1 cellular context compared by ENCODE assay signal in the genomic region with DNA sequence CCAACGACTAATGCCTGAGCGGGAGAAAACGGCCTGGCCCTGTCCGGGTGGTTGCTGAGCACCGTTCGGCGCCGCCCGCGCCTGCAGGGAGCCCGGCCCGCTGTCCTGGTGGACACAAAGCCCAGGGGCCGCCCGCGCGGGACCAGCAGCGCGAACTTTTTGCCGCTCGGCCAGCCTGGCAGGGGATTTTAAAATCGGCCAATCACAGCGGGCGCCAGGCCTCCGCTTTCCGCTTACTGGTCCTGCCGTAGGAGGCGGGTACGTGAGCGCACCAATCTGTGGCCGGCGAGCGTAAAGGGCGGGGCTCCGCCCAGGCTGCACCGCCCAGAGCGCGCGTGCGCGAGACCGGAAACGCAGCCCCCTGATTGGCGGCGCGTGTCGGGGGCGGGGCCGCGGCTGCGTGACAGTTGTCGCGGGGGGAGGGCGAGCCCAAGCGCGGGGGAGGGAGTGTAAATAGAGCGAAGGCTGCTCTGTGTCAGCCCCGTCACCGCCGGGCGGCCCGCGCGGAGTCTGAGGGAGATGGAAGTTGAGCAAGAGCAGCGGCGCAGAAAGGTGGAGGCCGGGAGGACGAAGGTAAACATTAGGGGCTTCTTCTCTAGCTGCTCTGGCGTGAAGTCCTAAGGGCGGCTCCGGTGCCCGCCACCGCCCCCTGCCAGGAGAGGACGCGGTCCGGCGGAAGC.
TF ChIP-seq lines count a peak whose summit lies in the region.

A gene (minus strand): TSS at position 161 of the 680 bp plus-strand sequence. CDS start 1,132 bp downstream, outside the sequence.
A gene with protein sequence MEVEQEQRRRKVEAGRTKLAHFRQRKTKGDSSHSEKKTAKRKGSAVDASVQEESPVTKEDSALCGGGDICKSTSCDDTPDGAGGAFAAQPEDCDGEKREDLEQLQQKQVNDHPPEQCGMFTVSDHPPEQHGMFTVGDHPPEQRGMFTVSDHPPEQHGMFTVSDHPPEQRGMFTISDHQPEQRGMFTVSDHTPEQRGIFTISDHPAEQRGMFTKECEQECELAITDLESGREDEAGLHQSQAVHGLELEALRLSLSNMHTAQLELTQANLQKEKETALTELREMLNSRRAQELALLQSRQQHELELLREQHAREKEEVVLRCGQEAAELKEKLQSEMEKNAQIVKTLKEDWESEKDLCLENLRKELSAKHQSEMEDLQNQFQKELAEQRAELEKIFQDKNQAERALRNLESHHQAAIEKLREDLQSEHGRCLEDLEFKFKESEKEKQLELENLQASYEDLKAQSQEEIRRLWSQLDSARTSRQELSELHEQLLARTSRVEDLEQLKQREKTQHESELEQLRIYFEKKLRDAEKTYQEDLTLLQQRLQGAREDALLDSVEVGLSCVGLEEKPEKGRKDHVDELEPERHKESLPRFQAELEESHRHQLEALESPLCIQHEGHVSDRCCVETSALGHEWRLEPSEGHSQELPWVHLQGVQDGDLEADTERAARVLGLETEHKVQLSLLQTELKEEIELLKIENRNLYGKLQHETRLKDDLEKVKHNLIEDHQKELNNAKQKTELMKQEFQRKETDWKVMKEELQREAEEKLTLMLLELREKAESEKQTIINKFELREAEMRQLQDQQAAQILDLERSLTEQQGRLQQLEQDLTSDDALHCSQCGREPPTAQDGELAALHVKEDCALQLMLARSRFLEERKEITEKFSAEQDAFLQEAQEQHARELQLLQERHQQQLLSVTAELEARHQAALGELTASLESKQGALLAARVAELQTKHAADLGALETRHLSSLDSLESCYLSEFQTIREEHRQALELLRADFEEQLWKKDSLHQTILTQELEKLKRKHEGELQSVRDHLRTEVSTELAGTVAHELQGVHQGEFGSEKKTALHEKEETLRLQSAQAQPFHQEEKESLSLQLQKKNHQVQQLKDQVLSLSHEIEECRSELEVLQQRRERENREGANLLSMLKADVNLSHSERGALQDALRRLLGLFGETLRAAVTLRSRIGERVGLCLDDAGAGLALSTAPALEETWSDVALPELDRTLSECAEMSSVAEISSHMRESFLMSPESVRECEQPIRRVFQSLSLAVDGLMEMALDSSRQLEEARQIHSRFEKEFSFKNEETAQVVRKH (N-terminal part only) (plus strand): TSS at position 447 of the 680 bp plus-strand sequence. CDS start 73 bp downstream, at position 520.

TF ChIP-seq in GM12878, 131 proteins besides CTCF, POLR2A, EP300 and RAD21 (continued from another document and continues in another):
- TF ChIP-seq, protein P1, sequence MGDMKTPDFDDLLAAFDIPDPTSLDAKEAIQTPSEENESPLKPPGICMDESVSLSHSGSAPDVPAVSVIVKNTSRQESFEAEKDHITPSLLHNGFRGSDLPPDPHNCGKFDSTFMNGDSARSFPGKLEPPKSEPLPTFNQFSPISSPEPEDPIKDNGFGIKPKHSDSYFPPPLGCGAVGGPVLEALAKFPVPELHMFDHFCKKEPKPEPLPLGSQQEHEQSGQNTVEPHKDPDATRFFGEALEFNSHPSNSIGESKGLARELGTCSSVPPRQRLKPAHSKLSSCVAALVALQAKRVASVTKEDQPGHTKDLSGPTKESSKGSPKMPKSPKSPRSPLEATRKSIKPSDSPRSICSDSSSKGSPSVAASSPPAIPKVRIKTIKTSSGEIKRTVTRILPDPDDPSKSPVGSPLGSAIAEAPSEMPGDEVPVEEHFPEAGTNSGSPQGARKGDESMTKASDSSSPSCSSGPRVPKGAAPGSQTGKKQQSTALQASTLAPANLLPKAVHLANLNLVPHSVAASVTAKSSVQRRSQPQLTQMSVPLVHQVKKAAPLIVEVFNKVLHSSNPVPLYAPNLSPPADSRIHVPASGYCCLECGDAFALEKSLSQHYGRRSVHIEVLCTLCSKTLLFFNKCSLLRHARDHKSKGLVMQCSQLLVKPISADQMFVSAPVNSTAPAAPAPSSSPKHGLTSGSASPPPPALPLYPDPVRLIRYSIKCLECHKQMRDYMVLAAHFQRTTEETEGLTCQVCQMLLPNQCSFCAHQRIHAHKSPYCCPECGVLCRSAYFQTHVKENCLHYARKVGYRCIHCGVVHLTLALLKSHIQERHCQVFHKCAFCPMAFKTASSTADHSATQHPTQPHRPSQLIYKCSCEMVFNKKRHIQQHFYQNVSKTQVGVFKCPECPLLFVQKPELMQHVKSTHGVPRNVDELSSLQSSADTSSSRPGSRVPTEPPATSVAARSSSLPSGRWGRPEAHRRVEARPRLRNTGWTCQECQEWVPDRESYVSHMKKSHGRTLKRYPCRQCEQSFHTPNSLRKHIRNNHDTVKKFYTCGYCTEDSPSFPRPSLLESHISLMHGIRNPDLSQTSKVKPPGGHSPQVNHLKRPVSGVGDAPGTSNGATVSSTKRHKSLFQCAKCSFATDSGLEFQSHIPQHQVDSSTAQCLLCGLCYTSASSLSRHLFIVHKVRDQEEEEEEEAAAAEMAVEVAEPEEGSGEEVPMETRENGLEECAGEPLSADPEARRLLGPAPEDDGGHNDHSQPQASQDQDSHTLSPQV (IDR thresholded peaks at IDR 0.05) = no peak
- TF ChIP-seq, protein P2, sequence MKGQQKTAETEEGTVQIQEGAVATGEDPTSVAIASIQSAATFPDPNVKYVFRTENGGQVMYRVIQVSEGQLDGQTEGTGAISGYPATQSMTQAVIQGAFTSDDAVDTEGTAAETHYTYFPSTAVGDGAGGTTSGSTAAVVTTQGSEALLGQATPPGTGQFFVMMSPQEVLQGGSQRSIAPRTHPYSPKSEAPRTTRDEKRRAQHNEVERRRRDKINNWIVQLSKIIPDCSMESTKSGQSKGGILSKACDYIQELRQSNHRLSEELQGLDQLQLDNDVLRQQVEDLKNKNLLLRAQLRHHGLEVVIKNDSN (IDR thresholded peaks at IDR 0.05; ENCODE audit: borderline replicate concordance, extremely low read length, insufficient read depth, low read depth, low read length) = no peak
- TF ChIP-seq ZBED1 (IDR thresholded peaks at IDR 0.05; ENCODE audit: borderline replicate concordance) = no peak
- TF ChIP-seq SP1 (IDR thresholded peaks at IDR 0.05; ENCODE audit: low read depth, low read length) = peak; percentile 94
- no peak for TF ChIP-seq STAT1 (conservative IDR thresholded peaks at IDR 0.05)
- TF ChIP-seq JUND (IDR thresholded peaks at IDR 0.05; ENCODE audit: low read depth, low read length) = no peak
- peak; percentile 93 for TF ChIP-seq LARP7 (IDR thresholded peaks at IDR 0.05)
- TF ChIP-seq, protein P3, sequence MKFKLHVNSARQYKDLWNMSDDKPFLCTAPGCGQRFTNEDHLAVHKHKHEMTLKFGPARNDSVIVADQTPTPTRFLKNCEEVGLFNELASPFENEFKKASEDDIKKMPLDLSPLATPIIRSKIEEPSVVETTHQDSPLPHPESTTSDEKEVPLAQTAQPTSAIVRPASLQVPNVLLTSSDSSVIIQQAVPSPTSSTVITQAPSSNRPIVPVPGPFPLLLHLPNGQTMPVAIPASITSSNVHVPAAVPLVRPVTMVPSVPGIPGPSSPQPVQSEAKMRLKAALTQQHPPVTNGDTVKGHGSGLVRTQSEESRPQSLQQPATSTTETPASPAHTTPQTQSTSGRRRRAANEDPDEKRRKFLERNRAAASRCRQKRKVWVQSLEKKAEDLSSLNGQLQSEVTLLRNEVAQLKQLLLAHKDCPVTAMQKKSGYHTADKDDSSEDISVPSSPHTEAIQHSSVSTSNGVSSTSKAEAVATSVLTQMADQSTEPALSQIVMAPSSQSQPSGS (IDR thresholded peaks at IDR 0.05; ENCODE audit: low read length) = no peak
- no peak for TF ChIP-seq JUNB (IDR thresholded peaks at IDR 0.05)
- no peak for TF ChIP-seq MEF2B (IDR thresholded peaks at IDR 0.05; ENCODE audit: partially characterized antibody, poor library complexity, severe bottlenecking)
- no peak for TF ChIP-seq WRNIP1 (IDR thresholded peaks at IDR 0.05; ENCODE audit: borderline replicate concordance, low read depth, low read length)
- TF ChIP-seq SIX5 (IDR thresholded peaks at IDR 0.05; ENCODE audit: low read depth, low read length, severe bottlenecking) = no peak
- no peak for TF ChIP-seq MTA2 (IDR thresholded peaks at IDR 0.05; ENCODE audit: low read depth)
- no peak for TF ChIP-seq NR2C1 (IDR thresholded peaks at IDR 0.05)
- no peak for TF ChIP-seq HDAC6 (IDR thresholded peaks at IDR 0.05; ENCODE audit: unreplicated experiment)
- TF ChIP-seq, protein P4, sequence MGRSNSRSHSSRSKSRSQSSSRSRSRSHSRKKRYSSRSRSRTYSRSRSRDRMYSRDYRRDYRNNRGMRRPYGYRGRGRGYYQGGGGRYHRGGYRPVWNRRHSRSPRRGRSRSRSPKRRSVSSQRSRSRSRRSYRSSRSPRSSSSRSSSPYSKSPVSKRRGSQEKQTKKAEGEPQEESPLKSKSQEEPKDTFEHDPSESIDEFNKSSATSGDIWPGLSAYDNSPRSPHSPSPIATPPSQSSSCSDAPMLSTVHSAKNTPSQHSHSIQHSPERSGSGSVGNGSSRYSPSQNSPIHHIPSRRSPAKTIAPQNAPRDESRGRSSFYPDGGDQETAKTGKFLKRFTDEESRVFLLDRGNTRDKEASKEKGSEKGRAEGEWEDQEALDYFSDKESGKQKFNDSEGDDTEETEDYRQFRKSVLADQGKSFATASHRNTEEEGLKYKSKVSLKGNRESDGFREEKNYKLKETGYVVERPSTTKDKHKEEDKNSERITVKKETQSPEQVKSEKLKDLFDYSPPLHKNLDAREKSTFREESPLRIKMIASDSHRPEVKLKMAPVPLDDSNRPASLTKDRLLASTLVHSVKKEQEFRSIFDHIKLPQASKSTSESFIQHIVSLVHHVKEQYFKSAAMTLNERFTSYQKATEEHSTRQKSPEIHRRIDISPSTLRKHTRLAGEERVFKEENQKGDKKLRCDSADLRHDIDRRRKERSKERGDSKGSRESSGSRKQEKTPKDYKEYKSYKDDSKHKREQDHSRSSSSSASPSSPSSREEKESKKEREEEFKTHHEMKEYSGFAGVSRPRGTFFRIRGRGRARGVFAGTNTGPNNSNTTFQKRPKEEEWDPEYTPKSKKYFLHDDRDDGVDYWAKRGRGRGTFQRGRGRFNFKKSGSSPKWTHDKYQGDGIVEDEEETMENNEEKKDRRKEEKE (IDR thresholded peaks at IDR 0.05) = no peak
- TF ChIP-seq NR2F1 (conservative IDR thresholded peaks at IDR 0.05) = no peak
- TF ChIP-seq PML (IDR thresholded peaks at IDR 0.05; ENCODE audit: low read length) = no peak
- TF ChIP-seq, protein P5, sequence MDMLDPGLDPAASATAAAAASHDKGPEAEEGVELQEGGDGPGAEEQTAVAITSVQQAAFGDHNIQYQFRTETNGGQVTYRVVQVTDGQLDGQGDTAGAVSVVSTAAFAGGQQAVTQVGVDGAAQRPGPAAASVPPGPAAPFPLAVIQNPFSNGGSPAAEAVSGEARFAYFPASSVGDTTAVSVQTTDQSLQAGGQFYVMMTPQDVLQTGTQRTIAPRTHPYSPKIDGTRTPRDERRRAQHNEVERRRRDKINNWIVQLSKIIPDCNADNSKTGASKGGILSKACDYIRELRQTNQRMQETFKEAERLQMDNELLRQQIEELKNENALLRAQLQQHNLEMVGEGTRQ (IDR thresholded peaks at IDR 0.05; ENCODE audit: borderline replicate concordance, low read depth, low read length) = no peak
- no peak for TF ChIP-seq POLR2AphosphoS5 (IDR thresholded peaks at IDR 0.05; ENCODE audit: low read length)
- no peak for TF ChIP-seq STAT3 (IDR thresholded peaks at IDR 0.05; ENCODE audit: low read depth, low read length)
- no peak for TF ChIP-seq TCF3 (IDR thresholded peaks at IDR 0.05; ENCODE audit: borderline replicate concordance, insufficient read depth, low read depth, low read length)
- TF ChIP-seq CHD2 (IDR thresholded peaks at IDR 0.05; ENCODE audit: borderline replicate concordance, low read depth, low read length) = peak; percentile 88
- no peak for TF ChIP-seq SRF (IDR thresholded peaks at IDR 0.05; ENCODE audit: low read depth in 2 of 2, low read length in 2 of 2)
- no peak; the same call in 1 of the 2 replicates for TF ChIP-seq CBFB (IDR thresholded peaks at IDR 0.05; ENCODE audit: low read depth)
- no peak for TF ChIP-seq BRCA1 (IDR thresholded peaks at IDR 0.05; ENCODE audit: low read depth, low read length)
- TF ChIP-seq, protein P6, sequence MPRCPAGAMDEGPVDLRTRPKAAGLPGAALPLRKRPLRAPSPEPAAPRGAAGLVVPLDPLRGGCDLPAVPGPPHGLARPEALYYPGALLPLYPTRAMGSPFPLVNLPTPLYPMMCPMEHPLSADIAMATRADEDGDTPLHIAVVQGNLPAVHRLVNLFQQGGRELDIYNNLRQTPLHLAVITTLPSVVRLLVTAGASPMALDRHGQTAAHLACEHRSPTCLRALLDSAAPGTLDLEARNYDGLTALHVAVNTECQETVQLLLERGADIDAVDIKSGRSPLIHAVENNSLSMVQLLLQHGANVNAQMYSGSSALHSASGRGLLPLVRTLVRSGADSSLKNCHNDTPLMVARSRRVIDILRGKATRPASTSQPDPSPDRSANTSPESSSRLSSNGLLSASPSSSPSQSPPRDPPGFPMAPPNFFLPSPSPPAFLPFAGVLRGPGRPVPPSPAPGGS (IDR thresholded peaks at IDR 0.05; ENCODE audit: borderline replicate concordance, insufficient read depth, low read depth, low read length, poor library complexity, severe bottlenecking) = no peak
- TF ChIP-seq ZSCAN29 (IDR thresholded peaks at IDR 0.05) = no peak
- no peak; the same call in 1 of the 2 replicates for TF ChIP-seq HCFC1 (IDR thresholded peaks at IDR 0.05; ENCODE audit: low read length)
- TF ChIP-seq RB1 (IDR thresholded peaks at IDR 0.05; ENCODE audit: borderline replicate concordance) = peak; percentile 94; the same call in 1 of the 2 replicates
- TF ChIP-seq TARDBP (IDR thresholded peaks at IDR 0.05; ENCODE audit: borderline replicate concordance) = 0 out of 2 replicates have a peak, but pooled peaks have one; percentile 19
- no peak for TF ChIP-seq PAX5 (IDR thresholded peaks at IDR 0.05; ENCODE audit: borderline replicate concordance, low read depth, low read length)
- TF ChIP-seq EED (IDR thresholded peaks at IDR 0.05; ENCODE audit: low read depth) = no peak
- TF ChIP-seq NFYA (IDR thresholded peaks at IDR 0.05; ENCODE audit: borderline replicate concordance, low read depth, low read length) = peak; percentile 10; the same call in 1 of the 2 replicates
- peak; percentile 32; the same call in 1 of the 2 replicates for TF ChIP-seq POLR2AphosphoS2 (IDR thresholded peaks at IDR 0.05; ENCODE audit: low read depth, low read length)
- TF ChIP-seq GATAD2B (conservative IDR thresholded peaks at IDR 0.05; ENCODE audit: low read depth) = peak; percentile 63
- no peak for TF ChIP-seq GABPA (IDR thresholded peaks at IDR 0.05; ENCODE audit: low read depth)
- peak; percentile 76 for TF ChIP-seq TAF1 (IDR thresholded peaks at IDR 0.05; ENCODE audit: borderline replicate concordance, low read depth, low read length)
- TF ChIP-seq PAX8 (IDR thresholded peaks at IDR 0.05) = no peak
- no peak for TF ChIP-seq ZNF622 (IDR thresholded peaks at IDR 0.05)
- TF ChIP-seq TBL1XR1 (IDR thresholded peaks at IDR 0.05; ENCODE audit: low read depth, low read length) = no peak
- no peak for TF ChIP-seq RUNX3 (IDR thresholded peaks at IDR 0.05; ENCODE audit: low read length)
- 0 out of 2 replicates have a peak, but pooled peaks have one; percentile 50 for TF ChIP-seq TCF12 (IDR thresholded peaks at IDR 0.05; ENCODE audit: low read depth, low read length)
